ENCODE assay signal across 21 cellular contexts in the genomic region with DNA sequence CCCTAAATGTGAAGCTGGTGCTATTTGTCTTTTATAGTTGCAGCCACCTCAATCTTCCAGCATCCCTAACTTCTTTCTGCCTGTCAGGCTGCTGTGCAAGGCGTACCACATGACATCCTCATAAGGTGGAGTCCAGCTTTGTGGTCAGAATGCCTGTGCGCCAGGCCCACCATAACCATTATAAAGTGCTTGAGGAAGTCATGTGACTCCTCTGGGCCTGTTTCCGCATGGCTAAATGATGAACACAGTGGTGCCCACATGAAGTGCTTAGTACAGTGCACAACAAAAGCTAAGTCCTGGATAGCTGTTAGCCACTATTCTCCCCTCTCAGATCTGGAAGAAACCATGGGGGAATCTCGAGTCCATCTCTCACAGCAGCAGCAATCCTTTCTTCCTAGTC.
"Had no signal": no experiment of that assay in that cellular context is flagged by ENCODE, and none has a peak within 500 bp of the region (broad histone marks: within the 10 kb centered on the region; RNA-seq: fewer than 3 reads in every experiment).

No MANE protein-coding gene starts in this region.

- H3K27me3 ChIP-seq: colonic mucosa, foreskin keratinocyte, thyroid gland had no signal

- H3K4me1 ChIP-seq: colonic mucosa, foreskin keratinocyte, thyroid gland had no signal

- H3K36me3 ChIP-seq: colonic mucosa, thyroid gland had no signal

- H3K9me3 ChIP-seq: colonic mucosa, thyroid gland had no signal

- FAIRE-seq: keratinocyte had no signal

- H3K27me3 Mint-ChIP-seq: activated CD4-positive, alpha-beta T cell treated with anti-CD3 and anti-CD28 coated beads, Interleukin-2, amount 10 ng/mL, durations not matched to agents 24 days and 14 days; activated CD8-positive, alpha-beta T cell treated with anti-CD3 and anti-CD28 coated beads for 36 hours; activated T-cell treated with anti-CD3 and anti-CD28 coated beads, Interleukin-2, amount 50 U/mL, for 24 hours; central memory CD8-positive, alpha-beta T cell had no signal

- ATAC-seq: activated CD8-positive, alpha-beta T cell treated with anti-CD3 and anti-CD28 coated beads for 36 hours; foreskin keratinocyte had no signal

- H3K4me3 Mint-ChIP-seq: activated CD4-positive, alpha-beta T cell treated with anti-CD3 and anti-CD28 coated beads, Interleukin-2, amount 10 ng/mL, durations not matched to agents 24 days and 14 days; activated CD8-positive, alpha-beta T cell treated with anti-CD3 and anti-CD28 coated beads for 36 hours; activated naive CD4-positive, alpha-beta T cell treated with anti-CD3 and anti-CD28 coated beads for 36 hours; activated T-cell treated with anti-CD3 and anti-CD28 coated beads, Interleukin-2, amount 50 U/mL, for 24 hours; central memory CD8-positive, alpha-beta T cell; nephron progenitor cell had no signal

- H3K27ac ChIP-seq: colonic mucosa, foreskin keratinocyte, thyroid gland had no signal

- H3K9me3 Mint-ChIP-seq: activated CD4-positive, alpha-beta T cell treated with anti-CD3 and anti-CD28 coated beads, Interleukin-2, amount 10 ng/mL, durations not matched to agents 24 days and 14 days; activated CD8-positive, alpha-beta T cell treated with anti-CD3 and anti-CD28 coated beads for 36 hours; activated naive CD4-positive, alpha-beta T cell treated with anti-CD3 and anti-CD28 coated beads for 36 hours; activated T-cell treated with anti-CD3 and anti-CD28 coated beads, Interleukin-2, amount 50 U/mL, for 24 hours; activated T-helper 2 cell treated with anti-CD3 and anti-CD28 coated beads, Interferon-gamma antibody, Interleukin-2, Interleukin-4, amounts not matched to agents 10 μg/mL and 5 μg/mL and 100 μg/mL, durations not matched to agents 14 hours and 24 hours and 36 hours; central memory CD8-positive, alpha-beta T cell; nephron progenitor cell had no signal

- H3K27ac Mint-ChIP-seq: activated CD8-positive, alpha-beta T cell treated with anti-CD3 and anti-CD28 coated beads for 36 hours; activated naive CD4-positive, alpha-beta T cell treated with anti-CD3 and anti-CD28 coated beads for 36 hours; activated T-cell treated with anti-CD3 and anti-CD28 coated beads, Interleukin-2, amount 50 U/mL, for 24 hours; activated T-helper 2 cell treated with anti-CD3 and anti-CD28 coated beads, Interferon-gamma antibody, Interleukin-2, Interleukin-4, amounts not matched to agents 10 μg/mL and 5 μg/mL and 100 μg/mL, durations not matched to agents 14 hours and 24 hours and 36 hours; nephron progenitor cell had no signal

- DNase-seq: activated CD4-positive, alpha-beta T cell treated with anti-CD3 and anti-CD28 coated beads, Interleukin-2, amount 10 ng/mL, durations not matched to agents 24 days and 14 days; activated CD8-positive, alpha-beta T cell treated with anti-CD3 and anti-CD28 coated beads for 36 hours; activated naive CD4-positive, alpha-beta T cell treated with anti-CD3 and anti-CD28 coated beads for 36 hours; activated T-cell treated with anti-CD3 and anti-CD28 coated beads, Interleukin-2, amount 50 U/mL, for 24 hours; colonic mucosa; foreskin keratinocyte; glutamatergic neuron; hypothalamus; nephron progenitor cell; occipital lobe; posterior cingulate gyrus; retina; stimulated activated CD4-positive, alpha-beta T cell treated with anti-CD3 and anti-CD28 coated beads, Interleukin-12 subunit alpha, Interleukin-12 subunit beta, amount 100 ng/mL, for 4 hours; stimulated activated CD4-positive, alpha-beta T cell treated with anti-CD3 and anti-CD28 coated beads, Interleukin-1b, Interleukin-23, amount 100 ng/mL, for 48 hours; stimulated activated CD8-positive, alpha-beta memory T cell treated with anti-CD3 and anti-CD28 coated beads, Interleukin-4, amount 100 ng/mL, for 48 hours; stimulated activated naive CD4-positive, alpha-beta T cell treated with Interleukin-2 at 50 U/mL for 16 hours; thyroid gland had no signal

- H3K4me3 ChIP-seq: colonic mucosa, lung, thyroid gland had no signal
